10 cellular contexts compared by ENCODE assay signal in the genomic region with DNA sequence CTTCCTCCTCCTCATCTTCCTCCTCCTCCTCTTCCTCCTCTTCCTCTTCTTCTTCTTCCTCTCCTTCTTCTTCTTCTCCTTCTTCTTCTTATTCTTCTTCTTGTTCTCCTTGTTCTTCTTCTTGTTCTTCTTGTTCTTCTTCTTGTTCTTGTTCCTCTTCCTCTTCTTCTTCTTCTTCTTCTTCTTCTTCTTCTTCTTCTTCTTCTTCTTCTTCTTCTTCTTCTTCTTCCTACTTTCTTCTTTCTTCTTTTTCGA. TPM values are rescaled to one million over a fixed set of nuclear protein-coding genes. Genes with fewer than 3 reads are reported as not detected.
"Had no signal": no experiment of that assay in that cellular context is flagged by ENCODE, and none has a peak within 500 bp of the region (broad histone marks: within the 10 kb centered on the region; RNA-seq: fewer than 3 reads in every experiment).

No MANE protein-coding gene starts in this region.

RNA-seq across cellular contexts. Expression of gene GCK, which starts 14.6 kb away (rescaled TPM):
- total RNA-seq: PC-3, PC-9, Peyer's patch, SJCRH30, SK-MEL-5 had no signal

RNA-seq across cellular contexts. Expression of gene MYL7, which starts 33.5 kb away (rescaled TPM):
- total RNA-seq: OCI-LY7, PC-3, PC-9, Peyer's patch, RPMI7951, SJCRH30, SJSA1, SK-MEL-5, T-cell had no signal
- polyA plus RNA-seq: SK-N-SH had no signal
